Comparison of ENCODE assay signal across 1 cellular context in the genomic region with DNA sequence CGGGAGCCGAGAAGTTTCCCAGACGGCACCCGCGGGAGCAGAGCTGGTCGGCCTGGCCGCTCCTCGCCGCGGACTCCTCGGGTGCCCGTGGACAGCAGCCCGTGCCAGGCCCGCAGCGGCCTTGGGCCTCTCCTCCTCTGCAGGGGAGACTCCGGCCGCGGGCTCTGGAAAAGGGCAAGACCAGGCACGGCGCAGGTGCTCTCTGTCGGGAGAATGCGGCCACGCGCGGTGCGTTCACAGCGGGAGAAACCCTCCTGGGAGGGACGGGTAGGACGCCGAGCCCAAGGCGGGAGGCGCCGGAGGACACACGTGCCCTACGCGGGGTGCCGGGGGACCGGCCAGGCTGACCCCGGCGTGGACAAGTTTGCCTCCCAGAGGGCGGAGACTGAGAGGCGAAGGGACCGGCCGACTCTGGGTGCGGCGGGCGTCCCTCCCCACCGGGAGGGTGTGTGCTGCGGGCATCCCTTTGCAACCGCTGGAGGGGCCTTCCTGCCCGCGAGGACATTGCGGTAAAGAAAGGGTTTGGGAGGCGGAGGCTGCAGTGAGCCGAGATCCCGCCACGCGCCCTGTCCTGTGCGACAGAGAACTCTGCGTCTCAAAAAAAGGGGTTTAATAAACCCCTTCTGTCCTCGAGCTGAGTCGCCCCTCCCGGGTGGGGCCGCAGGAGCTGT.
TF ChIP-seq lines count a peak whose summit lies in the region.

No MANE protein-coding gene starts in this region.

TF ChIP-seq in HepG2, 621 proteins besides CTCF, POLR2A, EP300 and RAD21:
- TF ChIP-seq XRCC5 (optimal IDR thresholded peaks at IDR 0.05; ENCODE audit: low read length) = no peak
- TF ChIP-seq ZBTB33 (CRISPR knock-in tag; IDR thresholded peaks at IDR 0.05) = 0 out of 2 replicates have a peak, but pooled peaks have one; percentile 35
- peak; percentile 48; the same call in 1 of the 2 replicates for TF ChIP-seq ZBTB38 (CRISPR knock-in tag; IDR thresholded peaks at IDR 0.05)
